Comparison of ENCODE assay signal across 8 cellular contexts in genomic region chr1:27599605-27600499, GRCh38. TPM values are rescaled to one million over a fixed set of nuclear protein-coding genes. Genes with fewer than 3 reads are reported as not detected.
DNase-seq lines count a peak whose midpoint lies in the region; ATAC-seq and TF ChIP-seq lines count a peak whose summit lies in the region.

No MANE protein-coding gene starts in this region.

- no peaks in the 10 kb centered on the region for H3K27me3 ChIP-seq in DOHH2 (ENCODE audit: control insufficient read depth, low read length)
- H3K27me3 ChIP-seq in psoas muscle (ENCODE audit: insufficient read depth in 3 of 3, low read length in 2 of 3), result no peaks in the 10 kb centered on the region

- peak overlapping the region in 1 of 2 donors; percentile 33 for H3K4me3 Mint-ChIP-seq in effector memory CD8-positive, alpha-beta T cell

- no peaks in the 10 kb centered on the region for H3K9me2 ChIP-seq in DOHH2 (replicated peaks; ENCODE audit: control insufficient read depth, low read length)

- H3K4me1 ChIP-seq in DOHH2 (ENCODE audit: control insufficient read depth, low read length) (peaks cover 69% of the 10 kb centered on the region), psoas muscle (peaks cover 62% of the 10 kb centered on the region)

- intact Hi-C loops in psoas muscle (cut with DNase I), result loop anchor here (2.0 to 5.0 kb wide), 3 partner anchors 25 to 43 kb away; no protein-coding TSS in a partner anchor

- peaks cover 22 to 24% of the 10 kb centered on the region in 2 donors for H3K4me1 Mint-ChIP-seq in effector memory CD8-positive, alpha-beta T cell (ENCODE audit: low read depth in 2 of 2)

- WGBS in psoas muscle, 3 donors, result 25 to 31% (median 26%) methylated on average over 9 of the region's 9 CpGs

- peaks cover 26% of the 10 kb centered on the region for H3K79me2 ChIP-seq in DOHH2 (ENCODE audit: control insufficient read depth, low read length)

- H3K4me2 ChIP-seq in DOHH2 (ENCODE audit: low read length), result peak overlapping the region; percentile 79

- H3K27me3 Mint-ChIP-seq in effector memory CD8-positive, alpha-beta T cell, result no peaks in the 10 kb centered on the region

- H3K36me3 Mint-ChIP-seq in effector memory CD8-positive, alpha-beta T cell (ENCODE audit: insufficient read depth), result peaks cover 10% of the 10 kb centered on the region

- H3K4me3 ChIP-seq in DOHH2 (ENCODE audit: low read length) (peak overlapping the region; percentile 22; the same call in 1 of the 2 replicates), psoas muscle (peak overlapping the region; percentile 99)

- H3K9me3 ChIP-seq in DOHH2 (ENCODE audit: control insufficient read depth, insufficient read depth, low read length) (no peaks in the 10 kb centered on the region), KOPT-K1 (ENCODE audit: insufficient read depth, low read length, poor library complexity, severe bottlenecking) (no peaks in the 10 kb centered on the region), psoas muscle (no peaks in the 10 kb centered on the region)

- no peak for DNase-seq in effector memory CD8-positive, alpha-beta T cell
- DNase-seq in psoas muscle (no peak), cerebellar cortex (ENCODE audit: low spot score) (no peak)
- no peak for DNase-seq in NK-92 treated with Interleukin-12 subunit alpha and Interleukin-12 subunit beta, amount 100 ng/mL, for 24 hours (lab: John Stamatoyannopoulos, UW)

- TF ChIP-seq CTCF in DOHH2 (IDR thresholded peaks at IDR 0.05; ENCODE audit: low read depth, low read length, poor library complexity, severe bottlenecking) (peak; percentile 21), psoas muscle (IDR thresholded peaks at IDR 0.05) (no peak)

- H3K27ac ChIP-seq in DOHH2 (ENCODE audit: low read depth, low read length) (no peak overlapping the region), KOPT-K1 (ENCODE audit: low read depth, low read length, poor library complexity, severe bottlenecking) (peak overlapping the region; percentile 71), psoas muscle (peak overlapping the region; percentile 99)

- H4K20me1 ChIP-seq in DOHH2 (ENCODE audit: control insufficient read depth, insufficient read depth, low read depth, low read length), result peaks cover 5% of the 10 kb centered on the region

- ATAC-seq in effector memory CD8-positive, alpha-beta T cell (replicated peaks), result no peak
- no peak for ATAC-seq in psoas muscle
- no peak for ATAC-seq in HG03097 (IDR thresholded peaks at IDR 0.05; ENCODE audit: low FRiP score, unreplicated experiment)
- ATAC-seq in HG02623 (IDR thresholded peaks at IDR 0.05; ENCODE audit: unreplicated experiment), result no peak

- peak overlapping the region; percentile 65 to 69 for H3K27ac Mint-ChIP-seq in effector memory CD8-positive, alpha-beta T cell

- no peaks in the 10 kb centered on the region for H3K36me3 ChIP-seq in DOHH2 (ENCODE audit: control insufficient read depth, low read length)
- H3K36me3 ChIP-seq in KOPT-K1 (ENCODE audit: insufficient read depth, low read length), result no peaks in the 10 kb centered on the region
- H3K36me3 ChIP-seq in psoas muscle (ENCODE audit: insufficient read depth in 1 of 2, low read depth in 1 of 2), result no peaks in the 10 kb centered on the region

- H3K9me3 Mint-ChIP-seq in effector memory CD8-positive, alpha-beta T cell, result no peaks in the 10 kb centered on the region

- H3F3A ChIP-seq in DOHH2 (ENCODE audit: control insufficient read depth, insufficient read depth), result peaks cover 13% of the 10 kb centered on the region

RNA-seq across cellular contexts. Expression of gene AHDC1, which starts 4.1 kb away (rescaled TPM):
- 10 to 100 TPM; 35.9 to 65.2 (median 59.0) TPM for total RNA-seq in psoas muscle
- 10 to 100 TPM in 1 of 3 donors, 1 to 10 TPM in 2; 6.4 to 19.8 (median 9.7) TPM for polyA plus RNA-seq in psoas muscle

RNA-seq across cellular contexts. Expression of gene FGR, which starts 35.1 kb away (rescaled TPM):
- 1 to 10 TPM; 1.3 to 3.5 (median 3.1) TPM for total RNA-seq in psoas muscle
- 1 to 10 TPM; 1.7 to 3.8 (median 2.0) TPM for polyA plus RNA-seq in psoas muscle
